Comparison of ENCODE assay signal across 30 cellular contexts in genomic region chr10:105681051-105681450, GRCh38.
DNase-seq lines count a peak whose midpoint lies in the region; ATAC-seq and TF ChIP-seq lines count a peak whose summit lies in the region.
"Had no signal": no experiment of that assay in that cellular context is flagged by ENCODE, and none has a peak within 500 bp of the region (broad histone marks: within the 10 kb centered on the region; RNA-seq: fewer than 3 reads in every experiment).

No MANE protein-coding gene starts in this region.

- H3K27ac ChIP-seq in dorsolateral prefrontal cortex, result no peak overlapping the region
- H3K27ac ChIP-seq: 22Rv1, cardiac muscle cell, esophagus squamous epithelium, gastrocnemius medialis, prostate gland, sigmoid colon had no signal

- H3K36me3 Mint-ChIP-seq in osteocyte (ENCODE audit: unreplicated experiment), result no peaks in the 10 kb centered on the region
- H3K36me3 Mint-ChIP-seq: stimulated activated naive B cell treated with anti-CD40 and anti-IgM and Interleukin-4, amounts not matched to agents 10 μg/mL and 1 μg/mL and 100 μg/mL, for 72 hours had no signal

- no peak overlapping the region for H3K4me3 Mint-ChIP-seq in osteocyte (ENCODE audit: unreplicated experiment)
- H3K4me3 Mint-ChIP-seq: activated naive CD4-positive, alpha-beta T cell treated with anti-CD3 and anti-CD28 coated beads for 36 hours; CD4-positive, alpha-beta T cell; endodermal cell; H9; immature natural killer cell; stimulated activated naive B cell treated with anti-CD40 and anti-IgM and Interleukin-4, amounts not matched to agents 10 μg/mL and 1 μg/mL and 100 μg/mL, for 72 hours had no signal

- TF ChIP-seq CTCF in NB4 (IDR thresholded peaks at IDR 0.05; ENCODE audit: low read depth, low read length), result no peak
- no peak for TF ChIP-seq CTCF in fibroblast of the aortic adventitia (IDR thresholded peaks at IDR 0.05; ENCODE audit: insufficient read depth, low read length)
- no peak for TF ChIP-seq CTCF in dorsolateral prefrontal cortex (IDR thresholded peaks at IDR 0.05 in 54 of 56, conservative IDR thresholded peaks at IDR 0.05 in 2 of 56; ENCODE audit: low read depth in 1 of 56, partially characterized antibody in 56 of 56)
- TF ChIP-seq CTCF in osteocyte (IDR thresholded peaks at IDR 0.05), result no peak

- no peaks in the 10 kb centered on the region for H3K27me3 Mint-ChIP-seq in osteocyte (ENCODE audit: unreplicated experiment)
- H3K27me3 Mint-ChIP-seq: CD4-positive, alpha-beta T cell; stimulated activated naive B cell treated with anti-CD40 and anti-IgM and Interleukin-4, amounts not matched to agents 10 μg/mL and 1 μg/mL and 100 μg/mL, for 72 hours had no signal

- DNase-seq in A172 (ENCODE audit: low spot score) (peak; percentile 4), NB4 (ENCODE audit: low read depth) (peak; percentile 37), SKM-1 (lab: John Stamatoyannopoulos, UW; ENCODE audit: unreplicated experiment) (peak; percentile 27), fibroblast of the aortic adventitia (ENCODE audit: low read depth) (peak; percentile 4), dorsolateral prefrontal cortex (no peak), osteocyte (ENCODE audit: extremely low spot score, unreplicated experiment) (no peak)
- DNase-seq: activated CD4-positive, alpha-beta T cell treated with anti-CD3 and anti-CD28 coated beads, Interleukin-2, amount 50 U/mL, for 48 hours; activated CD4-positive, CD25-positive, alpha-beta regulatory T cell; activated naive CD4-positive, alpha-beta T cell treated with anti-CD3 and anti-CD28 coated beads for 36 hours; amygdala; CD4-positive, alpha-beta T cell; endodermal cell; esophagus squamous epithelium; gastrocnemius medialis; H9; hypothalamus; immature natural killer cell; NCI-H1417 treated with DMSO at 0.1 percent for 48 hours; NCI-H446; NCI-H82; sigmoid colon; stimulated activated CD4-positive, alpha-beta T cell treated with anti-CD3 and anti-CD28 coated beads, Interleukin-15, amount 100 ng/mL, for 24 hours; stimulated activated naive B cell treated with anti-CD40 and anti-IgM and Interleukin-4, amounts not matched to agents 10 μg/mL and 1 μg/mL and 100 μg/mL, for 72 hours; T-helper 1 cell had no signal

- H3K9me3 Mint-ChIP-seq in osteocyte (ENCODE audit: unreplicated experiment), result peaks cover 31% of the 10 kb centered on the region

- no peak overlapping the region for H3K4me3 ChIP-seq in NB4 (ENCODE audit: low read depth, low read length)
- H3K4me3 ChIP-seq in fibroblast of the aortic adventitia (ENCODE audit: low read depth, low read length), result no peak overlapping the region
- H3K4me3 ChIP-seq in dorsolateral prefrontal cortex, result no peak overlapping the region
- H3K4me3 ChIP-seq: cardiac muscle cell, esophagus squamous epithelium, gastrocnemius medialis, prostate gland, sigmoid colon had no signal

- H3K27ac Mint-ChIP-seq in osteocyte (ENCODE audit: unreplicated experiment), result no peak overlapping the region
- H3K27ac Mint-ChIP-seq: activated naive CD4-positive, alpha-beta T cell treated with anti-CD3 and anti-CD28 coated beads for 36 hours; CD4-positive, alpha-beta T cell; endodermal cell; H9; immature natural killer cell; stimulated activated naive B cell treated with anti-CD40 and anti-IgM and Interleukin-4, amounts not matched to agents 10 μg/mL and 1 μg/mL and 100 μg/mL, for 72 hours had no signal

- ATAC-seq in HG02885 (IDR thresholded peaks at IDR 0.05; ENCODE audit: poor library complexity, unreplicated experiment), result no peak
- ATAC-seq in GM19035 (IDR thresholded peaks at IDR 0.05; ENCODE audit: unreplicated experiment), result no peak
- ATAC-seq: gastrocnemius medialis; Panc1; stimulated activated naive B cell treated with anti-CD40 and anti-IgM and Interleukin-4, amounts not matched to agents 10 μg/mL and 1 μg/mL and 100 μg/mL, for 72 hours had no signal

- no peaks in the 10 kb centered on the region for H3K27me3 ChIP-seq in dorsolateral prefrontal cortex
- H3K27me3 ChIP-seq: cardiac muscle cell, esophagus squamous epithelium, gastrocnemius medialis, sigmoid colon had no signal

- TF ChIP-seq POLR2A in NB4 (IDR thresholded peaks at IDR 0.05; ENCODE audit: extremely low read depth, insufficient read length), result no peak

- intact Hi-C loops in dorsolateral prefrontal cortex (cut with DNase I), result no loop called here

- no peaks in the 10 kb centered on the region for H3K4me1 Mint-ChIP-seq in osteocyte (ENCODE audit: unreplicated experiment)
- H3K4me1 Mint-ChIP-seq: immature natural killer cell; stimulated activated naive B cell treated with anti-CD40 and anti-IgM and Interleukin-4, amounts not matched to agents 10 μg/mL and 1 μg/mL and 100 μg/mL, for 72 hours had no signal

Comparison
In these comparisons a context has a peak if more than half of its experiments do, and no peak if none do; other contexts are left out.
1. DNase-seq: peak in A172 (single experiment), NB4 (single experiment), SKM-1 (single experiment) and fibroblast of the aortic adventitia (single experiment); none in dorsolateral prefrontal cortex (0 of 10) and osteocyte (single experiment).